ENCODE assay signal across 21 cellular contexts in genomic region chr5:88509403-88509802, GRCh38.
"Had no signal": no experiment of that assay in that cellular context is flagged by ENCODE, and none has a peak within 500 bp of the region (broad histone marks: within the 10 kb centered on the region; RNA-seq: fewer than 3 reads in every experiment).

No MANE protein-coding gene starts in this region.

- H3K9me3 ChIP-seq: colonic mucosa, esophagus squamous epithelium, prostate gland, right lobe of liver, suprapubic skin had no signal

- H3K27me3 ChIP-seq: colonic mucosa, esophagus squamous epithelium, right lobe of liver had no signal

- DNase-seq: activated B cell treated with CpG ODN at 0.5 μM for 24 hours; activated CD4-positive, alpha-beta T cell treated with anti-CD3 and anti-CD28 coated beads for 48 hours; activated CD8-positive, alpha-beta memory T cell treated with anti-CD3 and anti-CD28 coated beads, Interleukin-2, amount 50 U/mL, for 4 hours; activated CD8-positive, alpha-beta T cell treated with anti-CD3 and anti-CD28 coated beads, Interleukin-2, amount 10 ng/mL, durations not matched to agents 7 days and 5 days; activated naive CD4-positive, alpha-beta T cell; activated naive CD8-positive, alpha-beta T cell treated with anti-CD3 and anti-CD28 coated beads, Interleukin-2, amount 10 ng/mL, durations not matched to agents 7 days and 5 days; central memory CD4-positive, alpha-beta T cell; colonic mucosa; esophagus squamous epithelium; head of caudate nucleus; left colon; midbrain; right lobe of liver; stimulated activated naive CD8-positive, alpha-beta T cell treated with anti-CD3 and anti-CD28 coated beads, Interleukin-15, Interleukin-2, amounts not matched to agents 100 U/mL and 50 U/mL, for 24 hours; T1000; trophoblast cell had no signal

- ATAC-seq: activated CD8-positive, alpha-beta T cell treated with anti-CD3 and anti-CD28 coated beads, Interleukin-2, amount 10 ng/mL, durations not matched to agents 7 days and 5 days; left colon; right lobe of liver; stimulated activated naive CD8-positive, alpha-beta T cell treated with anti-CD3 and anti-CD28 coated beads, Interleukin-15, Interleukin-2, amounts not matched to agents 100 U/mL and 50 U/mL, for 24 hours had no signal

- H3K4me1 ChIP-seq: colonic mucosa, esophagus squamous epithelium, prostate gland, right lobe of liver, suprapubic skin had no signal

- H3K27ac Mint-ChIP-seq: activated B cell treated with CpG ODN at 0.5 μM for 24 hours; activated CD8-positive, alpha-beta T cell treated with anti-CD3 and anti-CD28 coated beads, Interleukin-2, amount 10 ng/mL, durations not matched to agents 7 days and 5 days; activated naive CD8-positive, alpha-beta T cell treated with anti-CD3 and anti-CD28 coated beads, Interleukin-2, amount 10 ng/mL, durations not matched to agents 7 days and 5 days; brain had no signal

- H3K27ac ChIP-seq: colonic mucosa, esophagus squamous epithelium, prostate gland, right lobe of liver, suprapubic skin had no signal

- H3K36me3 Mint-ChIP-seq: activated naive CD8-positive, alpha-beta T cell treated with anti-CD3 and anti-CD28 coated beads, Interleukin-2, amount 10 ng/mL, durations not matched to agents 7 days and 5 days; brain had no signal

- H3K9me3 Mint-ChIP-seq: activated B cell treated with CpG ODN at 0.5 μM for 24 hours; activated naive CD8-positive, alpha-beta T cell treated with anti-CD3 and anti-CD28 coated beads, Interleukin-2, amount 10 ng/mL, durations not matched to agents 7 days and 5 days; brain; neural crest cell had no signal

- H3K4me3 ChIP-seq: colonic mucosa, esophagus squamous epithelium, lung, prostate gland, right lobe of liver, suprapubic skin had no signal

- H3K36me3 ChIP-seq: colonic mucosa, esophagus squamous epithelium, prostate gland, right lobe of liver, suprapubic skin had no signal

- H3K4me1 Mint-ChIP-seq: activated B cell treated with CpG ODN at 0.5 μM for 24 hours; activated naive CD8-positive, alpha-beta T cell treated with anti-CD3 and anti-CD28 coated beads, Interleukin-2, amount 10 ng/mL, durations not matched to agents 7 days and 5 days had no signal

- H3K4me3 Mint-ChIP-seq: activated B cell treated with CpG ODN at 0.5 μM for 24 hours; activated CD8-positive, alpha-beta T cell treated with anti-CD3 and anti-CD28 coated beads, Interleukin-2, amount 10 ng/mL, durations not matched to agents 7 days and 5 days; activated naive CD8-positive, alpha-beta T cell treated with anti-CD3 and anti-CD28 coated beads, Interleukin-2, amount 10 ng/mL, durations not matched to agents 7 days and 5 days; brain; neural crest cell had no signal
